Comparison of ENCODE assay signal across 11 cellular contexts in genomic region chr11:8329336-8329735, GRCh38.
DNase-seq lines count a peak whose midpoint lies in the region; FAIRE-seq and TF ChIP-seq lines count a peak whose summit lies in the region.
"Had no signal": no experiment of that assay in that cellular context is flagged by ENCODE, and none has a peak within 500 bp of the region (broad histone marks: within the 10 kb centered on the region; RNA-seq: fewer than 3 reads in every experiment).

No MANE protein-coding gene starts in this region.

- H3K4me1 Mint-ChIP-seq in astrocyte (ENCODE audit: low read depth, unreplicated experiment) (peaks cover 5% of the 10 kb centered on the region), neural progenitor cell (peaks cover 68% of the 10 kb centered on the region), osteocyte (ENCODE audit: unreplicated experiment) (peaks cover 29% of the 10 kb centered on the region)

- no peak overlapping the region for H3K27ac ChIP-seq in ACC112 (ENCODE audit: low read depth, low read length)
- peak overlapping the region; percentile 20; the same call in 1 of the 2 replicates for H3K27ac ChIP-seq in HEK293 (ENCODE audit: extremely low read depth, low read depth, low read length)
- no peak overlapping the region for H3K27ac ChIP-seq in astrocyte (ENCODE audit: low read depth, low read length)
- H3K27ac ChIP-seq in neural progenitor cell, result no peak overlapping the region
- H3K27ac ChIP-seq in stomach, result no peak overlapping the region
- H3K27ac ChIP-seq in tibial artery, result no peak overlapping the region

- H3K27me3 ChIP-seq in ACC112 (ENCODE audit: insufficient read depth, low read length), result peaks cover 29% of the 10 kb centered on the region
- no peaks in the 10 kb centered on the region for H3K27me3 ChIP-seq in astrocyte (ENCODE audit: insufficient read depth, low read length)
- H3K27me3 ChIP-seq in neural progenitor cell, result no peaks in the 10 kb centered on the region
- H3K27me3 ChIP-seq in stomach, result peaks cover 0 to 20% (median 0%) of the 10 kb centered on the region in 3 donors
- peaks cover 0 to 50% of the 10 kb centered on the region in 2 donors for H3K27me3 ChIP-seq in tibial artery

- H3K9me3 Mint-ChIP-seq in astrocyte (ENCODE audit: unreplicated experiment) (no peaks in the 10 kb centered on the region), neural progenitor cell (no peaks in the 10 kb centered on the region), osteocyte (ENCODE audit: unreplicated experiment) (no peaks in the 10 kb centered on the region)
- H3K9me3 Mint-ChIP-seq: naive B cell; stimulated activated naive CD8-positive, alpha-beta T cell treated with anti-CD3 and anti-CD28 coated beads, Interleukin-15, amount 100 ng/mL, for 72 hours had no signal

- H3K4me3 Mint-ChIP-seq in astrocyte (ENCODE audit: unreplicated experiment) (no peak overlapping the region), neural progenitor cell (peak overlapping the region; percentile 72), osteocyte (ENCODE audit: unreplicated experiment) (no peak overlapping the region)
- H3K4me3 Mint-ChIP-seq: activated naive CD8-positive, alpha-beta T cell; naive B cell had no signal

- no peak for TF ChIP-seq CTCF in HEK293 (tag by site-specific recombination; IDR thresholded peaks at IDR 0.05)
- no peak for TF ChIP-seq CTCF in astrocyte (IDR thresholded peaks at IDR 0.05; ENCODE audit: insufficient read depth, low read depth, low read length)
- TF ChIP-seq CTCF in neural progenitor cell (IDR thresholded peaks at IDR 0.05), result no peak
- TF ChIP-seq CTCF in stomach (IDR thresholded peaks at IDR 0.05), result no peak
- TF ChIP-seq CTCF in osteocyte (IDR thresholded peaks at IDR 0.05), result no peak
- TF ChIP-seq CTCF in tibial artery (IDR thresholded peaks at IDR 0.05), result no peak

- no peak for FAIRE-seq in astrocyte (lab: Jason Lieb, UNC)

- H3K4me1 ChIP-seq in ACC112 (ENCODE audit: control insufficient read depth, insufficient read depth, low read length, unreplicated experiment), result peaks cover 13% of the 10 kb centered on the region
- H3K4me1 ChIP-seq in HEK293 (ENCODE audit: control insufficient read depth, insufficient read depth, low read length), result peaks cover 6% of the 10 kb centered on the region; the same call in 1 of the 2 replicates
- peaks cover 12% of the 10 kb centered on the region for H3K4me1 ChIP-seq in astrocyte (ENCODE audit: insufficient read depth, low read length)
- H3K4me1 ChIP-seq in neural progenitor cell, result peaks cover 70% of the 10 kb centered on the region
- peaks cover 7 to 27% (median 18%) of the 10 kb centered on the region in 4 donors for H3K4me1 ChIP-seq in stomach
- H3K4me1 ChIP-seq in tibial artery, result peaks cover 0 to 14% (median 4%) of the 10 kb centered on the region in 4 donors

- no peaks in the 10 kb centered on the region for H3K9me3 ChIP-seq in HEK293 (ENCODE audit: control insufficient read depth, insufficient read depth, low read depth, low read length)
- H3K9me3 ChIP-seq in astrocyte (ENCODE audit: insufficient read depth, low read depth, low read length), result no peaks in the 10 kb centered on the region
- H3K9me3 ChIP-seq in neural progenitor cell (ENCODE audit: low read depth), result no peaks in the 10 kb centered on the region
- H3K9me3 ChIP-seq in stomach, result no peaks in the 10 kb centered on the region
- no peaks in the 10 kb centered on the region for H3K9me3 ChIP-seq in tibial artery

- H3K36me3 Mint-ChIP-seq in astrocyte (ENCODE audit: low read depth, unreplicated experiment), result no peaks in the 10 kb centered on the region
- H3K36me3 Mint-ChIP-seq in neural progenitor cell, result no peaks in the 10 kb centered on the region
- H3K36me3 Mint-ChIP-seq in osteocyte (ENCODE audit: unreplicated experiment), result no peaks in the 10 kb centered on the region
- H3K36me3 Mint-ChIP-seq: activated naive CD8-positive, alpha-beta T cell; naive B cell had no signal

- H3K4me2 ChIP-seq in astrocyte (ENCODE audit: low read length) (peak overlapping the region; percentile 70), neural progenitor cell (peak overlapping the region; percentile 53)

- no peak overlapping the region for H2AFZ ChIP-seq in ACC112 (ENCODE audit: low read length, unreplicated experiment)
- H2AFZ ChIP-seq in astrocyte (ENCODE audit: low read depth, low read length), result peak overlapping the region; percentile 74
- H2AFZ ChIP-seq in neural progenitor cell (replicated peaks), result no peak overlapping the region

- no peak overlapping the region for H3K9ac ChIP-seq in astrocyte (ENCODE audit: low read length)
- H3K9ac ChIP-seq in neural progenitor cell, result no peak overlapping the region

- 0 out of 2 replicates have a peak overlapping the region, but pooled peaks have one; percentile 11 for H3K4me3 ChIP-seq in ACC112 (ENCODE audit: low read depth, low read length)
- no peak overlapping the region; the same call in 1 of the 2 replicates for H3K4me3 ChIP-seq in HEK293 (ENCODE audit: low read depth, low read length)
- no peak overlapping the region for H3K4me3 ChIP-seq in astrocyte (ENCODE audit: insufficient read depth, low read depth, low read length)
- H3K4me3 ChIP-seq in neural progenitor cell, result no peak overlapping the region
- peak overlapping the region in 1 of 4 donors; percentile 19 for H3K4me3 ChIP-seq in stomach
- H3K4me3 ChIP-seq in tibial artery, result no peak overlapping the region

- no peak for TF ChIP-seq EP300 in stomach (IDR thresholded peaks at IDR 0.05)

- no peaks in the 10 kb centered on the region for H3K79me2 ChIP-seq in ACC112 (ENCODE audit: control insufficient read depth, insufficient read depth, low read length, unreplicated experiment)
- no peaks in the 10 kb centered on the region for H3K79me2 ChIP-seq in astrocyte (ENCODE audit: insufficient read depth, low read length)
- H3K79me2 ChIP-seq in neural progenitor cell (ENCODE audit: low read depth), result no peaks in the 10 kb centered on the region

- peaks cover 32% of the 10 kb centered on the region for H3F3A ChIP-seq in neural progenitor cell (ENCODE audit: low read depth)

- H3K27ac Mint-ChIP-seq in astrocyte (ENCODE audit: unreplicated experiment) (no peak overlapping the region), neural progenitor cell (peak overlapping the region; percentile 92), osteocyte (ENCODE audit: unreplicated experiment) (no peak overlapping the region)
- H3K27ac Mint-ChIP-seq: activated naive CD8-positive, alpha-beta T cell had no signal

- H3K36me3 ChIP-seq in ACC112 (ENCODE audit: insufficient read depth, low read length), result no peaks in the 10 kb centered on the region
- H3K36me3 ChIP-seq in HEK293 (ENCODE audit: control insufficient read depth in 2 of 2, insufficient read depth in 1 of 2, low read length in 2 of 2), result no peaks in the 10 kb centered on the region
- H3K36me3 ChIP-seq in astrocyte (ENCODE audit: insufficient read depth, low read length), result no peaks in the 10 kb centered on the region
- H3K36me3 ChIP-seq in neural progenitor cell, result no peaks in the 10 kb centered on the region
- H3K36me3 ChIP-seq in stomach, result no peaks in the 10 kb centered on the region
- H3K36me3 ChIP-seq in tibial artery, result no peaks in the 10 kb centered on the region

- intact Hi-C loops in stomach (cut with DNase I; ENCODE audit: low total_unique reads), result no loop called here
- intact Hi-C loops in tibial artery (cut with DNase I; ENCODE audit: low total_unique reads), result no loop called here

- DNase-seq in astrocyte (ENCODE audit: low read depth) (no peak), neural progenitor cell (ENCODE audit: low spot score) (no peak), stomach (no peak), osteocyte (ENCODE audit: extremely low spot score, unreplicated experiment) (no peak), mesenteric fat pad (ENCODE audit: low spot score) (no peak), tibial artery (no peak)

- POLR2A ChIA-PET in HEK293 (lab: Yijun Ruan, JAX), result no interaction called here

- H4K20me1 ChIP-seq in astrocyte (ENCODE audit: insufficient read depth, low read length), result no peaks in the 10 kb centered on the region
- H4K20me1 ChIP-seq in neural progenitor cell (ENCODE audit: low read depth), result peaks cover 5% of the 10 kb centered on the region

- H3K27me3 Mint-ChIP-seq in astrocyte (ENCODE audit: low read depth, unreplicated experiment) (peaks cover 10% of the 10 kb centered on the region), neural progenitor cell (ENCODE audit: insufficient read depth, low read depth) (peaks cover 19% of the 10 kb centered on the region), osteocyte (ENCODE audit: unreplicated experiment) (peaks cover 7% of the 10 kb centered on the region)

- TF ChIP-seq POLR2A in stomach (IDR thresholded peaks at IDR 0.05), result no peak

- WGBS in stomach, 5 donors, result 78 to 88% (median 82%) methylated on average over 3 to 6 of the region's 6 CpGs

- CTCF ChIA-PET in HEK293 (lab: Yijun Ruan, JAX), result interaction anchor here (0.7 to 1.8 kb wide), 11 partner anchors 10 to 323 kb away, joined by 3 to 9 read pairs (median 3); no protein-coding TSS in a partner anchor

TF ChIP-seq in HEK293, 187 proteins besides CTCF, POLR2A, EP300 and RAD21 (continues in another document):
- TF ChIP-seq, protein P1, sequence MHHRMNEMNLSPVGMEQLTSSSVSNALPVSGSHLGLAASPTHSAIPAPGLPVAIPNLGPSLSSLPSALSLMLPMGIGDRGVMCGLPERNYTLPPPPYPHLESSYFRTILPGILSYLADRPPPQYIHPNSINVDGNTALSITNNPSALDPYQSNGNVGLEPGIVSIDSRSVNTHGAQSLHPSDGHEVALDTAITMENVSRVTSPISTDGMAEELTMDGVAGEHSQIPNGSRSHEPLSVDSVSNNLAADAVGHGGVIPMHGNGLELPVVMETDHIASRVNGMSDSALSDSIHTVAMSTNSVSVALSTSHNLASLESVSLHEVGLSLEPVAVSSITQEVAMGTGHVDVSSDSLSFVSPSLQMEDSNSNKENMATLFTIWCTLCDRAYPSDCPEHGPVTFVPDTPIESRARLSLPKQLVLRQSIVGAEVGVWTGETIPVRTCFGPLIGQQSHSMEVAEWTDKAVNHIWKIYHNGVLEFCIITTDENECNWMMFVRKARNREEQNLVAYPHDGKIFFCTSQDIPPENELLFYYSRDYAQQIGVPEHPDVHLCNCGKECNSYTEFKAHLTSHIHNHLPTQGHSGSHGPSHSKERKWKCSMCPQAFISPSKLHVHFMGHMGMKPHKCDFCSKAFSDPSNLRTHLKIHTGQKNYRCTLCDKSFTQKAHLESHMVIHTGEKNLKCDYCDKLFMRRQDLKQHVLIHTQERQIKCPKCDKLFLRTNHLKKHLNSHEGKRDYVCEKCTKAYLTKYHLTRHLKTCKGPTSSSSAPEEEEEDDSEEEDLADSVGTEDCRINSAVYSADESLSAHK (tag by site-specific recombination; IDR thresholded peaks at IDR 0.05), result no peak
